Comparison of ENCODE assay signal across 11 cellular contexts in genomic region chr2:44934962-44935853, GRCh38. TPM values are rescaled to one million over a fixed set of nuclear protein-coding genes. Genes with fewer than 3 reads are reported as not detected.
DNase-seq lines count a peak whose midpoint lies in the region; ATAC-seq and TF ChIP-seq lines count a peak whose summit lies in the region.
"Had no signal": no experiment of that assay in that cellular context is flagged by ENCODE, and none has a peak within 500 bp of the region (broad histone marks: within the 10 kb centered on the region; RNA-seq: fewer than 3 reads in every experiment).

No MANE protein-coding gene starts in this region.

- H3K4me3 Mint-ChIP-seq in activated CD8-positive, alpha-beta memory T cell treated with anti-CD3 and anti-CD28 coated beads, Interleukin-2, amount 10 ng/mL, durations not matched to agents 7 days and 5 days = peak overlapping the region; percentile 33

- CTCF ChIA-PET in activated CD8-positive, alpha-beta memory T cell treated with anti-CD3 and anti-CD28 coated beads, Interleukin-2, amount 10 ng/mL, durations not matched to agents 7 days and 5 days (lab: Charles Lee) = interaction anchor here (0.9 kb wide), 1 partner anchor 456 kb away, joined by 3 read pairs; no protein-coding TSS in a partner anchor

- H3K27ac ChIP-seq in skeletal muscle tissue (ENCODE audit: low read depth, low read length) = no peak overlapping the region

- H3K27me3 ChIP-seq in skeletal muscle tissue (ENCODE audit: control insufficient read depth in 3 of 3, insufficient read depth in 3 of 3, low read length in 3 of 3) = peaks cover 79 to 89% (median 85%) of the 10 kb centered on the region in 3 donors

- H3K4me3 ChIP-seq in fibroblast of the aortic adventitia (ENCODE audit: low read depth, low read length) = peak overlapping the region; percentile 31
- H3K4me3 ChIP-seq in skeletal muscle tissue (ENCODE audit: low read length in 3 of 3) = peak overlapping the region in 2 of 3 donors; percentile 41 to 61

- peak overlapping the region in 1 of 3 donors; percentile 25 for H3K9ac ChIP-seq in skeletal muscle tissue (ENCODE audit: low read depth in 1 of 3, low read length in 3 of 3)

- H3K9me3 ChIP-seq in skeletal muscle tissue (ENCODE audit: control insufficient read depth in 3 of 3, low read length in 3 of 3) = no peaks in the 10 kb centered on the region

- peaks cover 3% of the 10 kb centered on the region for H3K36me3 Mint-ChIP-seq in activated CD8-positive, alpha-beta memory T cell treated with anti-CD3 and anti-CD28 coated beads, Interleukin-2, amount 10 ng/mL, durations not matched to agents 7 days and 5 days

- DNase-seq in activated CD8-positive, alpha-beta memory T cell treated with anti-CD3 and anti-CD28 coated beads, Interleukin-2, amount 10 ng/mL, durations not matched to agents 7 days and 5 days = no peak
- no peak for DNase-seq in activated CD8-positive, alpha-beta memory T cell treated with anti-CD3 and anti-CD28 coated beads for 24 hours
- DNase-seq in NCI-H345 treated with DMSO at 0.1 percent for 48 hours (lab: John Stamatoyannopoulos, UW; ENCODE audit: unreplicated experiment) (peak; percentile 12), fibroblast of the aortic adventitia (ENCODE audit: low read depth) (no peak), SKM-1 (lab: John Stamatoyannopoulos, UW; ENCODE audit: unreplicated experiment) (no peak), omental fat pad (ENCODE audit: low spot score) (no peak)
- DNase-seq in effector CD8-positive, alpha-beta T cell (lab: John Stamatoyannopoulos, UW) = no peak

- peaks cover 8 to 21% (median 12%) of the 10 kb centered on the region in 3 donors for H3K4me1 ChIP-seq in skeletal muscle tissue (ENCODE audit: control insufficient read depth in 3 of 3, insufficient read depth in 3 of 3, low read length in 3 of 3)

- H3K27me3 Mint-ChIP-seq in activated CD8-positive, alpha-beta memory T cell treated with anti-CD3 and anti-CD28 coated beads, Interleukin-2, amount 10 ng/mL, durations not matched to agents 7 days and 5 days = peaks cover 86% of the 10 kb centered on the region

- peaks cover 20% of the 10 kb centered on the region for H3K4me1 Mint-ChIP-seq in activated CD8-positive, alpha-beta memory T cell treated with anti-CD3 and anti-CD28 coated beads, Interleukin-2, amount 10 ng/mL, durations not matched to agents 7 days and 5 days

- H3K36me3 ChIP-seq in skeletal muscle tissue (ENCODE audit: control insufficient read depth in 3 of 3, insufficient read depth in 3 of 3, low read length in 3 of 3) = no peaks in the 10 kb centered on the region

- no peaks in the 10 kb centered on the region for H3K9me3 Mint-ChIP-seq in activated CD8-positive, alpha-beta memory T cell treated with anti-CD3 and anti-CD28 coated beads, Interleukin-2, amount 10 ng/mL, durations not matched to agents 7 days and 5 days (ENCODE audit: low read depth)
- H3K9me3 Mint-ChIP-seq: activated T-helper 17 cell treated with anti-CD3 and anti-CD28 coated beads, Interleukin-2, amount 50 U/mL, for 72 hours had no signal

- H3K27ac Mint-ChIP-seq in activated CD8-positive, alpha-beta memory T cell treated with anti-CD3 and anti-CD28 coated beads, Interleukin-2, amount 10 ng/mL, durations not matched to agents 7 days and 5 days = no peak overlapping the region
- H3K27ac Mint-ChIP-seq: activated T-helper 17 cell treated with anti-CD3 and anti-CD28 coated beads, Interleukin-2, amount 50 U/mL, for 72 hours had no signal

- TF ChIP-seq CTCF in fibroblast of the aortic adventitia (IDR thresholded peaks at IDR 0.05; ENCODE audit: insufficient read depth, low read length) (no peak), omental fat pad (IDR thresholded peaks at IDR 0.05) (no peak)

- no peak for ATAC-seq in activated CD8-positive, alpha-beta memory T cell treated with anti-CD3 and anti-CD28 coated beads, Interleukin-2, amount 10 ng/mL, durations not matched to agents 7 days and 5 days
- ATAC-seq in omental fat pad (ENCODE audit: low FRiP score) = no peak
- ATAC-seq: activated T-helper 17 cell treated with anti-CD3 and anti-CD28 coated beads, Interleukin-2, amount 50 U/mL, for 72 hours had no signal

RNA-seq across cellular contexts. Expression of gene SIX3, which starts 6.3 kb away (rescaled TPM):
- total RNA-seq in activated CD8-positive, alpha-beta memory T cell treated with anti-CD3 and anti-CD28 coated beads, Interleukin-2, amount 10 ng/mL, durations not matched to agents 7 days and 5 days = under 1 TPM in 1 of 2 experiments, not detected in 1; 0.21 TPM
- total RNA-seq in fibroblast of the aortic adventitia (ENCODE audit: low replicate concordance) (not detected in 2 replicates), skeletal muscle tissue (not detected), omental fat pad (not detected)
- total RNA-seq: activated T-helper 17 cell treated with anti-CD3 and anti-CD28 coated beads, Interleukin-2, amount 50 U/mL, for 72 hours; H4; lower leg skin had no signal
